Comparison of ENCODE assay signal across 8 cellular contexts in the genomic region with DNA sequence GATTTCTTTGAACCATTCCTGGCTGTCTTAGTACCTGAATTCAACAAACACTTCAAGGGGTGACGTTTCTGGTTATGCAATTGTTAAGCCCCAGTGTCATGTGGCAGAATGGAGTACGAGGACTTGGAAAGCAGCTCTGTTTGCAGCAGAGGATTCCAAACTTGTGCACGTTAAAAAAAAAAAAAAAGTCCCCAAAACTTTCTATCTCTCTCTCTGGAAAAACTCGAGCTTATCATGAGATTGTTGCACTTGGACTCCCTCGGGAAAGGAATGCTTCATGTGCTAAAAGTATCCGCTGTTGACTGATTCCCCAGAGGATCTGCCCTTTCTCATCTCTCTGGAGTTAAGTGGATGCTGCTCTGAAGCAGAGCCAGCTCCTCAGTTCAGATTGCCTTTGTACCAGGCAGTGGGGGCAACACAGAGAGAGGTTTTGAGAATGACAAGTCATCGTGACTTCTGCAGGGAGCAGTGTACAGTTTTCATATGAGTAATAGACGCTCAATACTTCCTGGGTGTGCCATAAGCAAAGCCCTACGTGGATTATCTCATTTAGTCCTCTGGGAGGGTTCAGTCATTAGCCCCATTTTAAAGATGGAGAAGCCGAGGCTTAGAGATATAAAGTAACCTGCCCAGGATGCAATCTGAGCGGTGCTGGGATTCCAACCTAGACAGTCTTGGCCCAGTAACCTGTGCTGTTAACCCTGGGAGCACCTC. TPM values are rescaled to one million over a fixed set of nuclear protein-coding genes. Genes with fewer than 3 reads are reported as not detected.
DNase-seq lines count a peak whose midpoint lies in the region; ATAC-seq, FAIRE-seq and TF ChIP-seq lines count a peak whose summit lies in the region.

No MANE protein-coding gene starts in this region.

- peaks cover 0 to 34% (median 17%) of the 10 kb centered on the region in 3 donors for H3K4me1 ChIP-seq in esophagus squamous epithelium
- H3K4me1 ChIP-seq in tibial artery, result peaks cover 0 to 82% (median 31%) of the 10 kb centered on the region in 4 donors
- H3K4me1 ChIP-seq in kidney (ENCODE audit: control insufficient read depth in 1 of 2, insufficient read depth in 1 of 2, low read depth in 1 of 2, low read length in 2 of 2), result peaks cover 0 to 2% of the 10 kb centered on the region in 2 donors

- no peak for TF ChIP-seq POLR2A in esophagus squamous epithelium (IDR thresholded peaks at IDR 0.05)

- H3K36me3 ChIP-seq in esophagus squamous epithelium (peaks cover 0 to 7% (median 0%) of the 10 kb centered on the region in 3 donors), tibial artery (peaks cover 44 to 57% (median 56%) of the 10 kb centered on the region in 3 donors), kidney (ENCODE audit: control insufficient read depth in 1 of 2, insufficient read depth in 2 of 2, low read length in 2 of 2) (no peaks in the 10 kb centered on the region)

- H3K27ac ChIP-seq in esophagus squamous epithelium (peak overlapping the region in 3 of 4 donors; percentile 60 to 85 (median 74)), tibial artery (peak overlapping the region; percentile 85 to 91), kidney (ENCODE audit: low read depth in 2 of 2, low read length in 2 of 2) (peak overlapping the region in 1 of 2 donors; percentile 28)

- WGBS in esophagus squamous epithelium, 2 donors, result 39 to 42% methylated on average over 11 of the region's 11 CpGs

- no peak overlapping the region for H3K4me3 ChIP-seq in esophagus squamous epithelium
- no peak overlapping the region for H3K4me3 ChIP-seq in tibial artery
- no peak overlapping the region for H3K4me3 ChIP-seq in kidney (ENCODE audit: low read length in 2 of 2)

- TF ChIP-seq CTCF in GM10266 (IDR thresholded peaks at IDR 0.05; ENCODE audit: control insufficient read depth, insufficient read depth, low read depth, missing control alignments), result no peak
- TF ChIP-seq CTCF in esophagus squamous epithelium (IDR thresholded peaks at IDR 0.05), result no peak
- TF ChIP-seq CTCF in tibial artery (IDR thresholded peaks at IDR 0.05), result no peak
- no peak for TF ChIP-seq CTCF in kidney (IDR thresholded peaks at IDR 0.05; ENCODE audit: borderline replicate concordance, extremely low read depth, insufficient read depth)

- H3K9ac ChIP-seq in kidney (ENCODE audit: low read length in 2 of 2), result no peak overlapping the region

- H3K27me3 ChIP-seq in esophagus squamous epithelium (no peaks in the 10 kb centered on the region), tibial artery (no peaks in the 10 kb centered on the region)

- ATAC-seq in GM19468 (IDR thresholded peaks at IDR 0.05; ENCODE audit: extremely low read depth, unreplicated experiment), result peak; percentile 38
- ATAC-seq in HG03558 (IDR thresholded peaks at IDR 0.05; ENCODE audit: extremely low read depth, unreplicated experiment), result peak; percentile 78

- FAIRE-seq in kidney (lab: Jason Lieb, UNC), result no peak

- intact Hi-C loops in esophagus squamous epithelium (cut with DNase I) (no loop called here), tibial artery (cut with DNase I; ENCODE audit: low total_unique reads) (no loop called here), kidney (cut with DNase I) (no loop called here)

- DNase-seq in GM10266 (ENCODE audit: extremely low spot score) (peak; percentile 62), esophagus squamous epithelium (lab: John Stamatoyannopoulos, UW) (no peak), tibial artery (peak; percentile 70 to 84), kidney (no peak), glomerular visceral epithelial cell (ENCODE audit: extremely low spot score) (no peak), NCI-H69 (lab: John Stamatoyannopoulos, UW) (no peak)

- H3K9me3 ChIP-seq in esophagus squamous epithelium (no peaks in the 10 kb centered on the region), tibial artery (no peaks in the 10 kb centered on the region), kidney (ENCODE audit: control insufficient read depth in 1 of 2, low read length in 2 of 2) (peaks cover 0 to 3% of the 10 kb centered on the region in 2 donors)

RNA-seq across cellular contexts. Expression of gene TMOD1, which starts 28.1 kb away (rescaled TPM):
- total RNA-seq in esophagus squamous epithelium (10 to 100 TPM in 1 of 4 donors, 1 to 10 TPM in 2, under 1 TPM in 1; 0.15 to 13.4 (median 2.4) TPM), kidney (14.9 TPM)
- polyA plus RNA-seq in kidney (ENCODE audit: insufficient read depth, low read depth, low replicate concordance), result 8.1 TPM

Comparison
In these comparisons a context has a peak if more than half of its experiments do, and no peak if none do; other contexts are left out.
1. DNase-seq: peak in GM10266 (single experiment) and tibial artery (2 of 2); none in esophagus squamous epithelium (single experiment), kidney (single experiment), glomerular visceral epithelial cell (single experiment) and NCI-H69 (single experiment).